Comparison of ENCODE assay signal across 1 cellular context in the genomic region with DNA sequence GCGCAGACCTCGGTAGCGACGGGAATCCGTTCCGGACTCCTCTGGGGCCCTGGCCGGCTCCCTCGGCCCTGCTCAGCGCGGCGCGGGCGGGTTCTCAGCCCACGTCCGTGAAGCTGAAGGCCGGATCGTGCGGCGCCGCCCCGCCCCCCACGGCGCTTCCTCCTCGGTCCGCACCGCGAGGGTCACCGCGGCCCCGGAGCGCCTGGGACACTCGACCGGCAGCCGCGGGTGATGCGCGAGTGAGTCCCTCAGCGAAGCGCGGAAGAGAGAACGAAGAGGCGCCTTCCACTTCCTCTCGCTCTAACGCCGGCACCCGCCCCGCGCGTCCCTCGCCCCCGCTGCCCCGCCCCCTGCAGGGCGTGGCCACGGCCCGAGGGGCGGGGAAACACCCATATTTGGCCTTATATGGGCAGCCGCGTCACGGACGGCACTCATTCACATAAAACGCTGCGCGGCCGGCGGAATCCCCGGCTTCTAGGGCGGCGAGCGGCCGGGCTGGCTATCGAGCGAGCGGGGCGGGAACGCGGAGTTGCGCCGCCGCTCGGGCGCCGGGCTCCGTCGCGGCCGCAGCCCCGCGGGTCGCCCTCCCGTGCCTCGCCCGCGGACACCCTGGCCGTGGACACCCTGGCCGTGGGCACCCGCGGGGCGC.
TF ChIP-seq lines count a peak whose summit lies in the region.

A gene with protein sequence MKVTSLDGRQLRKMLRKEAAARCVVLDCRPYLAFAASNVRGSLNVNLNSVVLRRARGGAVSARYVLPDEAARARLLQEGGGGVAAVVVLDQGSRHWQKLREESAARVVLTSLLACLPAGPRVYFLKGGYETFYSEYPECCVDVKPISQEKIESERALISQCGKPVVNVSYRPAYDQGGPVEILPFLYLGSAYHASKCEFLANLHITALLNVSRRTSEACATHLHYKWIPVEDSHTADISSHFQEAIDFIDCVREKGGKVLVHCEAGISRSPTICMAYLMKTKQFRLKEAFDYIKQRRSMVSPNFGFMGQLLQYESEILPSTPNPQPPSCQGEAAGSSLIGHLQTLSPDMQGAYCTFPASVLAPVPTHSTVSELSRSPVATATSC (plus strand): TSS at position 470 of the 649 bp plus-strand sequence. CDS start 215 bp downstream, outside the sequence.

TF ChIP-seq in HepG2, 621 proteins besides CTCF, POLR2A, EP300 and RAD21 (continued from another document and continues in another):
- TF ChIP-seq, protein P1, sequence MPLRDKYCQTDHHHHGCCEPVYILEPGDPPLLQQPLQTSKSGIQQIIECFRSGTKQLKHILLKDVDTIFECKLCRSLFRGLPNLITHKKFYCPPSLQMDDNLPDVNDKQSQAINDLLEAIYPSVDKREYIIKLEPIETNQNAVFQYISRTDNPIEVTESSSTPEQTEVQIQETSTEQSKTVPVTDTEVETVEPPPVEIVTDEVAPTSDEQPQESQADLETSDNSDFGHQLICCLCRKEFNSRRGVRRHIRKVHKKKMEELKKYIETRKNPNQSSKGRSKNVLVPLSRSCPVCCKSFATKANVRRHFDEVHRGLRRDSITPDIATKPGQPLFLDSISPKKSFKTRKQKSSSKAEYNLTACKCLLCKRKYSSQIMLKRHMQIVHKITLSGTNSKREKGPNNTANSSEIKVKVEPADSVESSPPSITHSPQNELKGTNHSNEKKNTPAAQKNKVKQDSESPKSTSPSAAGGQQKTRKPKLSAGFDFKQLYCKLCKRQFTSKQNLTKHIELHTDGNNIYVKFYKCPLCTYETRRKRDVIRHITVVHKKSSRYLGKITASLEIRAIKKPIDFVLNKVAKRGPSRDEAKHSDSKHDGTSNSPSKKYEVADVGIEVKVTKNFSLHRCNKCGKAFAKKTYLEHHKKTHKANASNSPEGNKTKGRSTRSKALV (CRISPR knock-in tag; IDR thresholded peaks at IDR 0.05): peak; percentile 54; the same call in 1 of the 2 replicates
- TF ChIP-seq ZNF709 (CRISPR knock-in tag; IDR thresholded peaks at IDR 0.05) (no peak), MED1 (CRISPR knock-in tag; IDR thresholded peaks at IDR 0.05) (0 out of 2 replicates have a peak, but pooled peaks have one; percentile 24), NPAS2 (CRISPR knock-in tag; IDR thresholded peaks at IDR 0.05; ENCODE audit: borderline replicate concordance) (no peak), ZNF607 (CRISPR knock-in tag; IDR thresholded peaks at IDR 0.05; ENCODE audit: borderline replicate concordance) (no peak), FOXO1 (CRISPR knock-in tag; IDR thresholded peaks at IDR 0.05) (no peak), DNMT1 (CRISPR knock-in tag; IDR thresholded peaks at IDR 0.05) (no peak), SRY (CRISPR knock-in tag; IDR thresholded peaks at IDR 0.05) (no peak), PPARG (CRISPR knock-in tag; conservative IDR thresholded peaks at IDR 0.05) (no peak), RNF2 (conservative IDR thresholded peaks at IDR 0.05; ENCODE audit: low read depth) (peak; percentile 71), SP140L (CRISPR knock-in tag; IDR thresholded peaks at IDR 0.05; ENCODE audit: borderline replicate concordance) (no peak), NFIB (CRISPR knock-in tag; IDR thresholded peaks at IDR 0.05; ENCODE audit: borderline replicate concordance) (no peak), CENPX (CRISPR knock-in tag; IDR thresholded peaks at IDR 0.05) (no peak), SIN3B (IDR thresholded peaks at IDR 0.05; ENCODE audit: low read length) (no peak), MAFG (CRISPR knock-in tag; IDR thresholded peaks at IDR 0.05) (no peak), ZNF12 (CRISPR knock-in tag; IDR thresholded peaks at IDR 0.05) (no peak), FOXA1 (IDR thresholded peaks at IDR 0.05) (no peak), FOXA1 (CRISPR knock-in tag; IDR thresholded peaks at IDR 0.05) (no peak), ZNF138 (CRISPR knock-in tag; IDR thresholded peaks at IDR 0.05; ENCODE audit: low read depth) (no peak), ZNF572 (CRISPR knock-in tag; IDR thresholded peaks at IDR 0.05) (no peak), ZEB1 (IDR thresholded peaks at IDR 0.05; ENCODE audit: insufficient replicate concordance, low read depth) (no peak), HNRNPK (IDR thresholded peaks at IDR 0.05; ENCODE audit: low read depth, low read length, poor library complexity, severe bottlenecking) (no peak), ZFYVE20 (CRISPR knock-in tag; IDR thresholded peaks at IDR 0.05; ENCODE audit: borderline replicate concordance, low read depth) (no peak), SIN3A (IDR thresholded peaks at IDR 0.05; ENCODE audit: borderline replicate concordance, low read depth, low read length) (no peak), ZNF703 (CRISPR knock-in tag; IDR thresholded peaks at IDR 0.05; ENCODE audit: borderline replicate concordance) (no peak), NAIF1 (CRISPR knock-in tag; IDR thresholded peaks at IDR 0.05; ENCODE audit: borderline replicate concordance) (no peak), ZNF776 (CRISPR knock-in tag; IDR thresholded peaks at IDR 0.05) (no peak), NKX3-1 (CRISPR knock-in tag; IDR thresholded peaks at IDR 0.05) (no peak), PCBP1 (IDR thresholded peaks at IDR 0.05; ENCODE audit: borderline replicate concordance, low read depth, low read length) (no peak), MAFF (IDR thresholded peaks at IDR 0.05; ENCODE audit: low read depth, low read length) (no peak), ZNF333 (CRISPR knock-in tag; IDR thresholded peaks at IDR 0.05; ENCODE audit: borderline replicate concordance) (no peak), TMF1 (CRISPR knock-in tag; IDR thresholded peaks at IDR 0.05; ENCODE audit: low read depth) (no peak), ZNF615 (CRISPR knock-in tag; IDR thresholded peaks at IDR 0.05; ENCODE audit: borderline replicate concordance) (no peak), NCOR1 (IDR thresholded peaks at IDR 0.05; ENCODE audit: borderline replicate concordance, low read length) (no peak), NCOA5 (CRISPR knock-in tag; IDR thresholded peaks at IDR 0.05) (no peak), SMAD3 (CRISPR knock-in tag; IDR thresholded peaks at IDR 0.05) (no peak), CBX2 (IDR thresholded peaks at IDR 0.05; ENCODE audit: low read depth, low read length) (no peak), CBX2 (CRISPR knock-in tag; IDR thresholded peaks at IDR 0.05; ENCODE audit: low read depth) (no peak), SRSF1 (optimal IDR thresholded peaks at IDR 0.05; ENCODE audit: low read depth, low read length) (no peak)
- TF ChIP-seq, protein P2, sequence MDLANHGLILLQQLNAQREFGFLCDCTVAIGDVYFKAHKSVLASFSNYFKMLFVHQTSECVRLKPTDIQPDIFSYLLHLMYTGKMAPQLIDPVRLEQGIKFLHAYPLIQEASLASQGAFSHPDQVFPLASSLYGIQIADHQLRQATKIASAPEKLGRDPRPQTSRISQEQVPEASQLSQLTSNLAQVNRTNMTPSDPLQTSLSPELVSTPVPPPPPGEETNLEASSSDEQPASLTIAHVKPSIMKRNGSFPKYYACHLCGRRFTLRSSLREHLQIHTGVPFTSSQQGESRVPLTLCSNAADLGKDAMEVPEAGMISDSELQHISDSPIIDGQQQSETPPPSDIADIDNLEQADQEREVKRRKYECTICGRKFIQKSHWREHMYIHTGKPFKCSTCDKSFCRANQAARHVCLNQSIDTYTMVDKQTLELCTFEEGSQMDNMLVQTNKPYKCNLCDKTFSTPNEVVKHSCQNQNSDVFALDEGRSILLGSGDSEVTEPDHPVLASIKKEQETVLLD (CRISPR knock-in tag; IDR thresholded peaks at IDR 0.05; ENCODE audit: low read depth): no peak
- TF ChIP-seq, protein P3, sequence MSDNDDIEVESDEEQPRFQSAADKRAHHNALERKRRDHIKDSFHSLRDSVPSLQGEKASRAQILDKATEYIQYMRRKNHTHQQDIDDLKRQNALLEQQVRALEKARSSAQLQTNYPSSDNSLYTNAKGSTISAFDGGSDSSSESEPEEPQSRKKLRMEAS (IDR thresholded peaks at IDR 0.05): no peak
- TF ChIP-seq, protein P4, sequence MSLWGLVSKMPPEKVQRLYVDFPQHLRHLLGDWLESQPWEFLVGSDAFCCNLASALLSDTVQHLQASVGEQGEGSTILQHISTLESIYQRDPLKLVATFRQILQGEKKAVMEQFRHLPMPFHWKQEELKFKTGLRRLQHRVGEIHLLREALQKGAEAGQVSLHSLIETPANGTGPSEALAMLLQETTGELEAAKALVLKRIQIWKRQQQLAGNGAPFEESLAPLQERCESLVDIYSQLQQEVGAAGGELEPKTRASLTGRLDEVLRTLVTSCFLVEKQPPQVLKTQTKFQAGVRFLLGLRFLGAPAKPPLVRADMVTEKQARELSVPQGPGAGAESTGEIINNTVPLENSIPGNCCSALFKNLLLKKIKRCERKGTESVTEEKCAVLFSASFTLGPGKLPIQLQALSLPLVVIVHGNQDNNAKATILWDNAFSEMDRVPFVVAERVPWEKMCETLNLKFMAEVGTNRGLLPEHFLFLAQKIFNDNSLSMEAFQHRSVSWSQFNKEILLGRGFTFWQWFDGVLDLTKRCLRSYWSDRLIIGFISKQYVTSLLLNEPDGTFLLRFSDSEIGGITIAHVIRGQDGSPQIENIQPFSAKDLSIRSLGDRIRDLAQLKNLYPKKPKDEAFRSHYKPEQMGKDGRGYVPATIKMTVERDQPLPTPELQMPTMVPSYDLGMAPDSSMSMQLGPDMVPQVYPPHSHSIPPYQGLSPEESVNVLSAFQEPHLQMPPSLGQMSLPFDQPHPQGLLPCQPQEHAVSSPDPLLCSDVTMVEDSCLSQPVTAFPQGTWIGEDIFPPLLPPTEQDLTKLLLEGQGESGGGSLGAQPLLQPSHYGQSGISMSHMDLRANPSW (CRISPR knock-in tag; IDR thresholded peaks at IDR 0.05; ENCODE audit: borderline replicate concordance): no peak
- TF ChIP-seq, protein P5, sequence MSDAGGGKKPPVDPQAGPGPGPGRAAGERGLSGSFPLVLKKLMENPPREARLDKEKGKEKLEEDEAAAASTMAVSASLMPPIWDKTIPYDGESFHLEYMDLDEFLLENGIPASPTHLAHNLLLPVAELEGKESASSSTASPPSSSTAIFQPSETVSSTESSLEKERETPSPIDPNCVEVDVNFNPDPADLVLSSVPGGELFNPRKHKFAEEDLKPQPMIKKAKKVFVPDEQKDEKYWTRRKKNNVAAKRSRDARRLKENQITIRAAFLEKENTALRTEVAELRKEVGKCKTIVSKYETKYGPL (CRISPR knock-in tag; IDR thresholded peaks at IDR 0.05): no peak
- TF ChIP-seq, protein P6, sequence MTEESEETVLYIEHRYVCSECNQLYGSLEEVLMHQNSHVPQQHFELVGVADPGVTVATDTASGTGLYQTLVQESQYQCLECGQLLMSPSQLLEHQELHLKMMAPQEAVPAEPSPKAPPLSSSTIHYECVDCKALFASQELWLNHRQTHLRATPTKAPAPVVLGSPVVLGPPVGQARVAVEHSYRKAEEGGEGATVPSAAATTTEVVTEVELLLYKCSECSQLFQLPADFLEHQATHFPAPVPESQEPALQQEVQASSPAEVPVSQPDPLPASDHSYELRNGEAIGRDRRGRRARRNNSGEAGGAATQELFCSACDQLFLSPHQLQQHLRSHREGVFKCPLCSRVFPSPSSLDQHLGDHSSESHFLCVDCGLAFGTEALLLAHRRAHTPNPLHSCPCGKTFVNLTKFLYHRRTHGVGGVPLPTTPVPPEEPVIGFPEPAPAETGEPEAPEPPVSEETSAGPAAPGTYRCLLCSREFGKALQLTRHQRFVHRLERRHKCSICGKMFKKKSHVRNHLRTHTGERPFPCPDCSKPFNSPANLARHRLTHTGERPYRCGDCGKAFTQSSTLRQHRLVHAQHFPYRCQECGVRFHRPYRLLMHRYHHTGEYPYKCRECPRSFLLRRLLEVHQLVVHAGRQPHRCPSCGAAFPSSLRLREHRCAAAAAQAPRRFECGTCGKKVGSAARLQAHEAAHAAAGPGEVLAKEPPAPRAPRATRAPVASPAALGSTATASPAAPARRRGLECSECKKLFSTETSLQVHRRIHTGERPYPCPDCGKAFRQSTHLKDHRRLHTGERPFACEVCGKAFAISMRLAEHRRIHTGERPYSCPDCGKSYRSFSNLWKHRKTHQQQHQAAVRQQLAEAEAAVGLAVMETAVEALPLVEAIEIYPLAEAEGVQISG (CRISPR knock-in tag; IDR thresholded peaks at IDR 0.05): no peak
- TF ChIP-seq, protein P7, sequence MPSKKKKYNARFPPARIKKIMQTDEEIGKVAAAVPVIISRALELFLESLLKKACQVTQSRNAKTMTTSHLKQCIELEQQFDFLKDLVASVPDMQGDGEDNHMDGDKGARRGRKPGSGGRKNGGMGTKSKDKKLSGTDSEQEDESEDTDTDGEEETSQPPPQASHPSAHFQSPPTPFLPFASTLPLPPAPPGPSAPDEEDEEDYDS (CRISPR knock-in tag; IDR thresholded peaks at IDR 0.05): peak; percentile 87
- TF ChIP-seq, protein P8, sequence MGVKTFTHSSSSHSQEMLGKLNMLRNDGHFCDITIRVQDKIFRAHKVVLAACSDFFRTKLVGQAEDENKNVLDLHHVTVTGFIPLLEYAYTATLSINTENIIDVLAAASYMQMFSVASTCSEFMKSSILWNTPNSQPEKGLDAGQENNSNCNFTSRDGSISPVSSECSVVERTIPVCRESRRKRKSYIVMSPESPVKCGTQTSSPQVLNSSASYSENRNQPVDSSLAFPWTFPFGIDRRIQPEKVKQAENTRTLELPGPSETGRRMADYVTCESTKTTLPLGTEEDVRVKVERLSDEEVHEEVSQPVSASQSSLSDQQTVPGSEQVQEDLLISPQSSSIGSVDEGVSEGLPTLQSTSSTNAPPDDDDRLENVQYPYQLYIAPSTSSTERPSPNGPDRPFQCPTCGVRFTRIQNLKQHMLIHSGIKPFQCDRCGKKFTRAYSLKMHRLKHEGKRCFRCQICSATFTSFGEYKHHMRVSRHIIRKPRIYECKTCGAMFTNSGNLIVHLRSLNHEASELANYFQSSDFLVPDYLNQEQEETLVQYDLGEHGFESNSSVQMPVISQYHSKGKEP (CRISPR knock-in tag; IDR thresholded peaks at IDR 0.05): no peak
- TF ChIP-seq, protein P9, sequence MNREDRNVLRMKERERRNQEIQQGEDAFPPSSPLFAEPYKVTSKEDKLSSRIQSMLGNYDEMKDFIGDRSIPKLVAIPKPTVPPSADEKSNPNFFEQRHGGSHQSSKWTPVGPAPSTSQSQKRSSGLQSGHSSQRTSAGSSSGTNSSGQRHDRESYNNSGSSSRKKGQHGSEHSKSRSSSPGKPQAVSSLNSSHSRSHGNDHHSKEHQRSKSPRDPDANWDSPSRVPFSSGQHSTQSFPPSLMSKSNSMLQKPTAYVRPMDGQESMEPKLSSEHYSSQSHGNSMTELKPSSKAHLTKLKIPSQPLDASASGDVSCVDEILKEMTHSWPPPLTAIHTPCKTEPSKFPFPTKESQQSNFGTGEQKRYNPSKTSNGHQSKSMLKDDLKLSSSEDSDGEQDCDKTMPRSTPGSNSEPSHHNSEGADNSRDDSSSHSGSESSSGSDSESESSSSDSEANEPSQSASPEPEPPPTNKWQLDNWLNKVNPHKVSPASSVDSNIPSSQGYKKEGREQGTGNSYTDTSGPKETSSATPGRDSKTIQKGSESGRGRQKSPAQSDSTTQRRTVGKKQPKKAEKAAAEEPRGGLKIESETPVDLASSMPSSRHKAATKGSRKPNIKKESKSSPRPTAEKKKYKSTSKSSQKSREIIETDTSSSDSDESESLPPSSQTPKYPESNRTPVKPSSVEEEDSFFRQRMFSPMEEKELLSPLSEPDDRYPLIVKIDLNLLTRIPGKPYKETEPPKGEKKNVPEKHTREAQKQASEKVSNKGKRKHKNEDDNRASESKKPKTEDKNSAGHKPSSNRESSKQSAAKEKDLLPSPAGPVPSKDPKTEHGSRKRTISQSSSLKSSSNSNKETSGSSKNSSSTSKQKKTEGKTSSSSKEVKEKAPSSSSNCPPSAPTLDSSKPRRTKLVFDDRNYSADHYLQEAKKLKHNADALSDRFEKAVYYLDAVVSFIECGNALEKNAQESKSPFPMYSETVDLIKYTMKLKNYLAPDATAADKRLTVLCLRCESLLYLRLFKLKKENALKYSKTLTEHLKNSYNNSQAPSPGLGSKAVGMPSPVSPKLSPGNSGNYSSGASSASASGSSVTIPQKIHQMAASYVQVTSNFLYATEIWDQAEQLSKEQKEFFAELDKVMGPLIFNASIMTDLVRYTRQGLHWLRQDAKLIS (CRISPR knock-in tag; IDR thresholded peaks at IDR 0.05): no peak
